In the genomic region with DNA sequence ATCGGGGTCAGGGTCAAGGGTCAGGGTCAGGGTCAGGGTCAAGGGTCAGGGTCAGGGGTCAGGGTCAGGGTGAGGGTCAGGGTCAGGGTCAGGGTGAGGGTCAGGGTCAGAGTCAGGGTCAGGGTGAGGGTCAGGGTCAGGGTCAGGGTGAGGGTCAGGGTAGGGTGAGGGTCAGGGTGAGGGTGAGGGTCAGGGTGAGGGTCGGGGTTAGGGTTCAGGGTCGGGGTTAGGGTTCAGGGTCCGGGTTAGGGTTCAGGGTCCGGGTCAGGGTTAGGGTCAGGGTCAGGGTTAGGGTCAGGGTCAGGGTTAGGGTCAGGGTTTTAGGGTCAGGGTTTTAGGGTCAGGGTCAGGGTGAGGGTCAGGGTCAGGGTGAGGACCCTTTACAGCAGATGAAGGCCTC, we compare ENCODE assay signal across 2 cellular contexts. TPM values are rescaled to one million over a fixed set of nuclear protein-coding genes. Genes with fewer than 3 reads are reported as not detected.
"Had no signal": no experiment of that assay in that cellular context is flagged by ENCODE, and none has a peak within 500 bp of the region (broad histone marks: within the 10 kb centered on the region; RNA-seq: fewer than 3 reads in every experiment).

No MANE protein-coding gene starts in this region.

RNA-seq across cellular contexts. Expression of a gene that starts 22.4 kb away (rescaled TPM):
- total RNA-seq: subcutaneous adipose tissue, vagina had no signal
